8 cellular contexts compared by ENCODE assay signal in the genomic region with DNA sequence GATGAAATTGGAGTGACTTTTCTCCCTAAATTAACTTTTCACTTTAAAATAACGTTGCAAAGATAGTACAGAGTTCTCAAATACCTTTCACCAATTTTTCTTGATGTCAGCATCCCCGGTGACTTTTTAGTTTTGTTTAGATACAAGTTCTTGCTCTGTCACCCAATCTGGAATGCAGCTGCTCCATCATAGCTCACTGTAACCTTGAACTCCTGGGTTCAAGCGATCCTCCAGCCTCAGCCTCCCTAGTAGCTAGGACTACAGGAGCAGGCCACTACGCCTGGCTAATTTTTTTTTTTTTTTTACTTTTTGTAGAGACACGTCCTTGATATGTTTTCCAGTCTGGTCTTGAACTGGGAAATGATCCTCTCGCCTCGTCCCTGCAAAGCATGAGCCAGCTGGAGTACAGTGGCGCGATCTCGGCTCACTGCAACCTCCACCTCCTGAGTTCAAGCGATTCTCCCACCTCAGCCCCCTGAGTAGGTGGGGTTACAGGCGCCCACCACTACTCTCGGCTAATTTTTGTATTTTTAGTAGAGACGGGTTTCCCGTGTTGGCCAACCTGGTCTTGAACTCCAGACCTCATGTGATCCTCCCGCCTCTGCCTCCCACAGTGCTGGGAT. TPM values are rescaled to one million over a fixed set of nuclear protein-coding genes. Genes with fewer than 3 reads are reported as not detected.
DNase-seq lines count a peak whose midpoint lies in the region; ATAC-seq and TF ChIP-seq lines count a peak whose summit lies in the region.

No MANE protein-coding gene starts in this region.

- H3K27ac ChIP-seq in ACC112 (ENCODE audit: low read depth, low read length), result peak overlapping the region; percentile 89
- H3K27ac ChIP-seq in angular gyrus (ENCODE audit: low read depth, low read length), result peak overlapping the region; percentile 72
- peak overlapping the region; percentile 61 to 90 (median 89) for H3K27ac ChIP-seq in right lobe of liver
- peak overlapping the region; percentile 84 for H3K27ac ChIP-seq in urinary bladder (ENCODE audit: low read depth)

- no peak for ATAC-seq in right lobe of liver
- ATAC-seq in GM19452 (IDR thresholded peaks at IDR 0.05; ENCODE audit: unreplicated experiment), result no peak
- ATAC-seq in HG02588 (IDR thresholded peaks at IDR 0.05; ENCODE audit: unreplicated experiment), result no peak

- H2AFZ ChIP-seq in ACC112 (ENCODE audit: low read length, unreplicated experiment), result peak overlapping the region; percentile 87

- H3K9me3 ChIP-seq in right lobe of liver, result no peaks in the 10 kb centered on the region

- TF ChIP-seq CTCF in HFF-Myc (IDR thresholded peaks at IDR 0.05; ENCODE audit: low read depth, low read length, missing control alignments) (no peak), right lobe of liver (IDR thresholded peaks at IDR 0.05) (no peak)

- peaks cover 14% of the 10 kb centered on the region for H3K79me2 ChIP-seq in ACC112 (ENCODE audit: control insufficient read depth, insufficient read depth, low read length, unreplicated experiment)

- H3K4me1 ChIP-seq in ACC112 (ENCODE audit: control insufficient read depth, insufficient read depth, low read length, unreplicated experiment) (peaks cover 23% of the 10 kb centered on the region), right lobe of liver (peaks cover 0 to 16% (median 3%) of the 10 kb centered on the region in 4 donors), urinary bladder (ENCODE audit: insufficient read depth) (no peaks in the 10 kb centered on the region)

- intact Hi-C loops in right lobe of liver (cut with DNase I), result loop anchor here in 1 of 2 donors (10.0 kb wide), 1 partner anchor 59 kb away; no protein-coding TSS in a partner anchor

- H3K36me3 ChIP-seq in ACC112 (ENCODE audit: insufficient read depth, low read length) (peaks cover 17% of the 10 kb centered on the region), right lobe of liver (no peaks in the 10 kb centered on the region), urinary bladder (ENCODE audit: insufficient read depth) (no peaks in the 10 kb centered on the region)

- TF ChIP-seq POLR2A in right lobe of liver (IDR thresholded peaks at IDR 0.05), result no peak

- H3K4me3 ChIP-seq in ACC112 (ENCODE audit: low read depth, low read length) (peak overlapping the region; percentile 96), HFF-Myc (replicated peaks; ENCODE audit: low read depth, low read length) (peak overlapping the region; percentile 62), right lobe of liver (peak overlapping the region; percentile 56 to 85 (median 62)), urinary bladder (ENCODE audit: low read depth, low read length) (peak overlapping the region; percentile 58)

- H3K27me3 ChIP-seq in ACC112 (ENCODE audit: insufficient read depth, low read length) (no peaks in the 10 kb centered on the region), right lobe of liver (no peaks in the 10 kb centered on the region)

- DNase-seq in HFF-Myc (ENCODE audit: extremely low read depth, low read depth) (no peak), right lobe of liver (no peak), NCI-H524 (lab: John Stamatoyannopoulos, UW) (no peak)

- 48% methylated on average over 16 of the region's 16 CpGs for WGBS in right lobe of liver (ENCODE audit: insufficient coverage, low coverage, low lambda C conversion rate, missing lambda C conversion rate)
- WGBS in urinary bladder, result 50% methylated on average over 16 of the region's 16 CpGs

RNA-seq across cellular contexts. Expression of a gene that starts 0.7 kb away (rescaled TPM):
- total RNA-seq in right lobe of liver (1 to 10 TPM; 4.9 to 6.2 (median 5.6) TPM), urinary bladder (41.4 TPM)
- polyA plus RNA-seq in urinary bladder, result 7.1 TPM

RNA-seq across cellular contexts. Expression of a gene that starts 0.9 kb away (rescaled TPM):
- total RNA-seq in right lobe of liver, result 1 to 10 TPM; 3.3 to 5.7 (median 4.1) TPM
- total RNA-seq in urinary bladder, result 9.5 TPM
- 8.0 TPM for polyA plus RNA-seq in urinary bladder

RNA-seq across cellular contexts. Expression of a gene that starts 35.2 kb away (rescaled TPM):
- total RNA-seq in right lobe of liver, result not detected
- total RNA-seq in urinary bladder, result 0.48 TPM
- 0.14 TPM for polyA plus RNA-seq in urinary bladder
